ENCODE assay signal across 1 cellular context in genomic region chr5:1312993-1313833, GRCh38.
TF ChIP-seq lines count a peak whose summit lies in the region.

No MANE protein-coding gene starts in this region.

TF ChIP-seq in GM12878, 131 proteins besides CTCF, POLR2A, EP300 and RAD21 (continued from another document):
- TF ChIP-seq CUX1 (IDR thresholded peaks at IDR 0.05; ENCODE audit: insufficient replicate concordance, low read depth, low read length) (no peak), REST (IDR thresholded peaks at IDR 0.05; ENCODE audit: low read depth, low read length) (no peak)
